ENCODE assay signal across 1 cellular context in genomic region chr20:61521680-61522420, GRCh38.
TF ChIP-seq lines count a peak whose summit lies in the region.

No MANE protein-coding gene starts in this region.

TF ChIP-seq in K562, 482 proteins besides CTCF, POLR2A, EP300 and RAD21 (continued from another document):
- TF ChIP-seq MGA (IDR thresholded peaks at IDR 0.05) (peak; percentile 70), BCOR (IDR thresholded peaks at IDR 0.05) (0 out of 2 replicates have a peak, but pooled peaks have one; percentile 38), TCF3 (CRISPR knock-in tag; IDR thresholded peaks at IDR 0.05) (peak; percentile 75), ZFP36 (IDR thresholded peaks at IDR 0.05; ENCODE audit: low read depth, low read length, partially characterized antibody) (peak; percentile 50), JUN (IDR thresholded peaks at IDR 0.05; ENCODE audit: borderline replicate concordance, low read depth, low read length) (0 out of 2 replicates have a peak, but pooled peaks have one; percentile 37), JUN (CRISPR knock-in tag; IDR thresholded peaks at IDR 0.05; ENCODE audit: borderline replicate concordance) (no peak), FOXJ3 (CRISPR knock-in tag; IDR thresholded peaks at IDR 0.05) (no peak), ETS2 (tag; IDR thresholded peaks at IDR 0.05; ENCODE audit: borderline replicate concordance, poor library complexity, severe bottlenecking) (no peak), KLF16 (IDR thresholded peaks at IDR 0.05) (peak; percentile 59; the same call in 1 of the 2 replicates), MNT (conservative IDR thresholded peaks at IDR 0.05) (0 out of 4 replicates have a peak, but pooled peaks of 1 of the 2 experiments have one; percentile 14), ZKSCAN8 (CRISPR knock-in tag; IDR thresholded peaks at IDR 0.05) (no peak), TAL1 (IDR thresholded peaks at IDR 0.05) (peak; percentile 59; the same call in 1 of the 2 replicates), RCOR1 (IDR thresholded peaks at IDR 0.05; ENCODE audit: borderline replicate concordance in 1 of 2, low read depth in 2 of 2, low read length in 2 of 2) (peak in 1 of 2 experiments; percentile 42; a peak in 1 of 4 replicates), PML (IDR thresholded peaks at IDR 0.05; ENCODE audit: low read length) (no peak), XRCC5 (IDR thresholded peaks at IDR 0.05; ENCODE audit: low read depth, low read length) (peak; percentile 37; the same call in 1 of the 2 replicates), BHLHE40 (IDR thresholded peaks at IDR 0.05; ENCODE audit: low read length) (0 out of 2 replicates have a peak, but pooled peaks have one; percentile 17)
